Comparison of ENCODE assay signal across 10 cellular contexts in the genomic region with DNA sequence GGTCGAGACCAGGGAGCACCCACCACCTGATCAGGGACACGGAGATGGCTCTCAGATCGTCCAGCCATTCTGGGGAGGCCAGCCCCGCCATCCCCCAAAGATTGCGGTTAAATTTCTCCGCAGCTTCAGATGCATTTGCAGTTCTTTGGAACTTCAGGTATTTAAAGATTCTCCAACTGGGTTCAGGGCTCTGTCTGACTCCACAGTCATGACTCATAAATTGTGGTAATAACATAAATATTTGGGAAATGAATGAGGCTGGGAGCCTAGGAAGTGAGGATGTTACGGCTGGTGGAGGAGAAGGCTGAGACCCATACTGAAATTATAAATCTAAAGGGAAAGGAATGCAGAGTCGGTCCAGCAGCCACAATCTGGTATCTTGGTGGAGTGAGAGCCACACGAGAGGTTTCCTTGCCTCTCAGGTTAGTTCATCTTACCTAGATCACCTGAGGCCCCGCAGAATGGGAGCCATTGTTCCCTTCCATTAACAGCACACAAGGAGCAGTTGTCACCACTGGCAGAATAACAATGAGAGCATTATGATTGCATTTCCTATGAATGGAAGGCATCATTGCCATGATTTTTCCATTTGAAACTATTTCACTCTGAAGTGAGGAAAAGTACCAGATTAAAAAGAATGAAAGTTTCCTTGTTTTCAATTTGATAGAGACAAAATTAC. TPM values are rescaled to one million over a fixed set of nuclear protein-coding genes. Genes with fewer than 3 reads are reported as not detected.
DNase-seq lines count a peak whose midpoint lies in the region; ATAC-seq and TF ChIP-seq lines count a peak whose summit lies in the region.
"Had no signal": no experiment of that assay in that cellular context is flagged by ENCODE, and none has a peak within 500 bp of the region (broad histone marks: within the 10 kb centered on the region; RNA-seq: fewer than 3 reads in every experiment).

No MANE protein-coding gene starts in this region.

- TF ChIP-seq RAD21 in IMR-90 (IDR thresholded peaks at IDR 0.05; ENCODE audit: low read length): no peak

- in situ Hi-C loops in IMR-90 (cut with MboI; ENCODE audit: low sequenced_read_pairs): no loop called here

- H2BK5ac ChIP-seq in IMR-90 (ENCODE audit: low read depth, low read length, poor library complexity, severe bottlenecking): peak overlapping the region; percentile 100

- H3K27ac ChIP-seq in IMR-90 (ENCODE audit: insufficient read depth, low read length): peak overlapping the region; percentile 96
- H3K27ac ChIP-seq in CD8-positive, alpha-beta memory T cell (ENCODE audit: low read depth, low read length): no peak overlapping the region
- H3K27ac ChIP-seq: thoracic aorta had no signal

- peaks cover 16% of the 10 kb centered on the region for H3K4me1 ChIP-seq in IMR-90 (ENCODE audit: control insufficient read depth, insufficient read depth, low read length)
- H3K4me1 ChIP-seq in CD8-positive, alpha-beta memory T cell (ENCODE audit: insufficient read depth, low read length): no peaks in the 10 kb centered on the region

- peak overlapping the region; percentile 94 to 98 for H4K8ac ChIP-seq in IMR-90 (ENCODE audit: low read depth in 2 of 2, low read length in 2 of 2)

- H3K4ac ChIP-seq in IMR-90 (ENCODE audit: low read depth, low read length): peak overlapping the region; percentile 100

- no peaks in the 10 kb centered on the region for H4K20me1 ChIP-seq in IMR-90 (ENCODE audit: insufficient read depth, low read length)

- POLR2A ChIA-PET in IMR-90 (lab: Charles Lee; ENCODE audit: unreplicated experiment): interaction anchor here (0.6 kb wide), 1 partner anchor 149 kb away, joined by 6 read pairs; no protein-coding TSS in a partner anchor
- POLR2A ChIA-PET in CD8-positive, alpha-beta memory T cell (lab: Charles Lee): no interaction called here

- no peak overlapping the region for H3K4me3 Mint-ChIP-seq in CD8-positive, alpha-beta memory T cell

- TF ChIP-seq CTCF in IMR-90 (conservative IDR thresholded peaks at IDR 0.05; ENCODE audit: low read depth, low read length): no peak

- peak overlapping the region; percentile 100 for H2AK5ac ChIP-seq in IMR-90 (ENCODE audit: low read depth, low read length)

- peaks cover 6 to 12% (median 9%) of the 10 kb centered on the region in 3 donors for H3K4me1 Mint-ChIP-seq in CD8-positive, alpha-beta memory T cell

- H3K27me3 ChIP-seq in IMR-90 (ENCODE audit: control insufficient read depth, insufficient read depth, low read length): no peaks in the 10 kb centered on the region
- no peaks in the 10 kb centered on the region for H3K27me3 ChIP-seq in CD8-positive, alpha-beta memory T cell (ENCODE audit: insufficient read depth, low read length, poor library complexity, severe bottlenecking)

- H3K36me3 Mint-ChIP-seq in CD8-positive, alpha-beta memory T cell: peaks cover 0 to 2% (median 0%) of the 10 kb centered on the region in 3 donors

- H3K14ac ChIP-seq in IMR-90 (replicated peaks; ENCODE audit: low read depth, low read length): peak overlapping the region; percentile 99

- intact Hi-C loops in IMR-90 (cut with micrococcal nuclease): loop anchor here (1.0 kb wide), 2 partner anchors 27 to 34 kb away; a partner anchor contains a TSS

- H3K36me3 ChIP-seq in IMR-90 (ENCODE audit: control insufficient read depth, insufficient read depth, low read length): no peaks in the 10 kb centered on the region
- H3K36me3 ChIP-seq in CD8-positive, alpha-beta memory T cell (ENCODE audit: insufficient read depth, low read length): no peaks in the 10 kb centered on the region
- H3K36me3 ChIP-seq: thoracic aorta had no signal

- peaks cover 0 to 2% of the 10 kb centered on the region in 2 donors for H3K27me3 Mint-ChIP-seq in CD8-positive, alpha-beta memory T cell

- H3K9me3 Mint-ChIP-seq in CD8-positive, alpha-beta memory T cell: no peaks in the 10 kb centered on the region

- BruUV-seq in IMR-90 (replicated peaks; lab: Mats Ljungman, UMichigan): no TSS peak

- no peak for TF ChIP-seq POLR2A in IMR-90 (IDR thresholded peaks at IDR 0.05; ENCODE audit: low read depth, low read length)

- peak overlapping the region; percentile 98 for H4K5ac ChIP-seq in IMR-90 (ENCODE audit: low read depth, low read length)

- WGBS in IMR-90 (ENCODE audit: extremely low coverage in 2 of 2, insufficient read length in 1 of 2), 2 experiments: 29% methylated on average over 2 of the region's 10 CpGs; no CpG with 5 or more reads in 1 of the 2 experiments

- CTCF ChIA-PET in IMR-90 (lab: Yijun Ruan, JAX): no interaction called here
- CTCF ChIA-PET in CD8-positive, alpha-beta memory T cell (lab: Charles Lee): no interaction called here

- DNase-seq in AG08396 (ENCODE audit: low spot score) (peak; percentile 90), IMR-90 (peak; percentile 96), astrocyte of the hippocampus (ENCODE audit: low read depth, low spot score) (peak; percentile 88), iPS-NIHi7 (ENCODE audit: extremely low spot score) (peak; percentile 77), T-helper 2 cell (no peak)
- no peak for DNase-seq in CD8-positive, alpha-beta memory T cell
- DNase-seq: NCI-H1092 had no signal

- peak overlapping the region; percentile 96 for H2BK15ac ChIP-seq in IMR-90 (ENCODE audit: low read depth, low read length)

- peak overlapping the region; percentile 80 for H3K4me2 ChIP-seq in IMR-90 (ENCODE audit: low read depth, low read length)

- H3K23ac ChIP-seq in IMR-90 (ENCODE audit: low read depth, low read length): peak overlapping the region; percentile 99

- H3K9ac ChIP-seq in IMR-90 (ENCODE audit: low read depth, low read length): peak overlapping the region; percentile 47

- peaks cover 0 to 9% of the 10 kb centered on the region in 2 experiments; a peak in 2 of 4 replicates for H3K79me1 ChIP-seq in IMR-90 (ENCODE audit: low read depth in 1 of 2, low read length in 2 of 2)

- peak overlapping the region; percentile 100 for H4K91ac ChIP-seq in IMR-90 (ENCODE audit: insufficient read depth, low read depth, low read length)

- no peak overlapping the region for H3K4me3 ChIP-seq in IMR-90 (ENCODE audit: insufficient read depth, low read depth, low read length)
- H3K4me3 ChIP-seq in CD8-positive, alpha-beta memory T cell (ENCODE audit: low read length): no peak overlapping the region
- H3K4me3 ChIP-seq: thoracic aorta had no signal

- ATAC-seq in IMR-90 (ENCODE audit: low read depth): peak; percentile 94
- ATAC-seq in HG02884 (IDR thresholded peaks at IDR 0.05; ENCODE audit: unreplicated experiment): no peak
- ATAC-seq in HG03139 (IDR thresholded peaks at IDR 0.05; ENCODE audit: unreplicated experiment): no peak

- H2AFZ ChIP-seq in IMR-90 (replicated peaks; ENCODE audit: low read length, poor library complexity): peak overlapping the region; percentile 87

- H3K9me1 ChIP-seq in IMR-90 (ENCODE audit: insufficient read depth, low read length): peaks cover 28% of the 10 kb centered on the region

- H2BK120ac ChIP-seq in IMR-90 (ENCODE audit: low read depth, low read length): peak overlapping the region; percentile 100

- dilution Hi-C loops in IMR-90 (cut with HindIII; ENCODE audit: low sequenced_read_pairs, unreplicated experiment): no loop called here

- peak overlapping the region; percentile 98 for H3K18ac ChIP-seq in IMR-90 (ENCODE audit: low read depth, low read length)

- peak overlapping the region; percentile 97 for H3K56ac ChIP-seq in IMR-90 (ENCODE audit: extremely low read depth, insufficient read depth, low read length)

- H3K27ac Mint-ChIP-seq in CD8-positive, alpha-beta memory T cell: peak overlapping the region in 2 of 8 donors; percentile 29 to 47

- no peaks in the 10 kb centered on the region for H3K9me3 ChIP-seq in IMR-90 (ENCODE audit: control insufficient read depth, insufficient read depth, low read length)
- H3K9me3 ChIP-seq in CD8-positive, alpha-beta memory T cell (ENCODE audit: low read length): no peaks in the 10 kb centered on the region
- H3K9me3 ChIP-seq: thoracic aorta had no signal

- H2BK20ac ChIP-seq in IMR-90 (ENCODE audit: low read depth, low read length): peak overlapping the region; percentile 100

- H2AK9ac ChIP-seq in IMR-90 (replicated peaks; ENCODE audit: low read depth, low read length, poor library complexity): peak overlapping the region; percentile 100

TF ChIP-seq in IMR-90, 13 proteins besides CTCF, POLR2A, EP300 and RAD21 (continues in another document):
- TF ChIP-seq RFX5 (IDR thresholded peaks at IDR 0.05; ENCODE audit: low read depth, low read length) (no peak), NFE2L2 (IDR thresholded peaks at IDR 0.05; ENCODE audit: low read depth, low read length) (no peak; the same call in 1 of the 2 replicates), MXI1 (IDR thresholded peaks at IDR 0.05; ENCODE audit: borderline replicate concordance, low read depth, low read length) (no peak), MAFK (IDR thresholded peaks at IDR 0.05; ENCODE audit: low read depth, low read length) (no peak), CEBPB (IDR thresholded peaks at IDR 0.05; ENCODE audit: low read depth, low read length) (peak; percentile 20; the same call in 1 of the 2 replicates), MAZ (IDR thresholded peaks at IDR 0.05; ENCODE audit: borderline replicate concordance, low read depth, low read length) (peak; percentile 36; the same call in 1 of the 2 replicates), BHLHE40 (IDR thresholded peaks at IDR 0.05; ENCODE audit: low read depth, low read length) (peak; percentile 51)
- TF ChIP-seq, protein P1, sequence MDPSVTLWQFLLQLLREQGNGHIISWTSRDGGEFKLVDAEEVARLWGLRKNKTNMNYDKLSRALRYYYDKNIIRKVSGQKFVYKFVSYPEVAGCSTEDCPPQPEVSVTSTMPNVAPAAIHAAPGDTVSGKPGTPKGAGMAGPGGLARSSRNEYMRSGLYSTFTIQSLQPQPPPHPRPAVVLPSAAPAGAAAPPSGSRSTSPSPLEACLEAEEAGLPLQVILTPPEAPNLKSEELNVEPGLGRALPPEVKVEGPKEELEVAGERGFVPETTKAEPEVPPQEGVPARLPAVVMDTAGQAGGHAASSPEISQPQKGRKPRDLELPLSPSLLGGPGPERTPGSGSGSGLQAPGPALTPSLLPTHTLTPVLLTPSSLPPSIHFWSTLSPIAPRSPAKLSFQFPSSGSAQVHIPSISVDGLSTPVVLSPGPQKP (IDR thresholded peaks at IDR 0.05; ENCODE audit: borderline replicate concordance, low read depth, low read length): no peak
- TF ChIP-seq, protein P2, sequence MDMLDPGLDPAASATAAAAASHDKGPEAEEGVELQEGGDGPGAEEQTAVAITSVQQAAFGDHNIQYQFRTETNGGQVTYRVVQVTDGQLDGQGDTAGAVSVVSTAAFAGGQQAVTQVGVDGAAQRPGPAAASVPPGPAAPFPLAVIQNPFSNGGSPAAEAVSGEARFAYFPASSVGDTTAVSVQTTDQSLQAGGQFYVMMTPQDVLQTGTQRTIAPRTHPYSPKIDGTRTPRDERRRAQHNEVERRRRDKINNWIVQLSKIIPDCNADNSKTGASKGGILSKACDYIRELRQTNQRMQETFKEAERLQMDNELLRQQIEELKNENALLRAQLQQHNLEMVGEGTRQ (IDR thresholded peaks at IDR 0.05; ENCODE audit: low read depth, low read length): no peak

RNA-seq across cellular contexts. Expression of a gene that starts 26.7 kb away (rescaled TPM):
- 93.4 and 155 TPM in 2 replicates for total RNA-seq in IMR-90 (2012; rRNA removed)
- 127 and 165 TPM in 2 replicates for polyA plus RNA-seq in IMR-90 (2012; rRNA removed)
- polyA plus RNA-seq in IMR-90 (2012; cell fraction: cytosol; rRNA removed): 56.9 and 61.4 TPM in 2 replicates
- polyA plus RNA-seq in IMR-90 (2012; cell fraction: nucleus; rRNA removed; ENCODE audit: low replicate concordance): 52.2 and 98.8 TPM in 2 replicates
- 100 to 1,000 TPM; 121 to 124 TPM for total RNA-seq in CD8-positive, alpha-beta memory T cell
- polyA plus RNA-seq in CD8-positive, alpha-beta memory T cell: 147 TPM

Comparison
In these comparisons a context has a peak if more than half of its experiments do, and no peak if none do; other contexts are left out.
1. DNase-seq: peak in AG08396 (single experiment), IMR-90 (single experiment), astrocyte of the hippocampus (single experiment) and iPS-NIHi7 (single experiment); none in T-helper 2 cell (0 of 5) and CD8-positive, alpha-beta memory T cell (0 of 5).